In genomic region chr3:107217161-107217560, GRCh38 we compare ENCODE assay signal across 15 cellular contexts.
DNase-seq lines count a peak whose midpoint lies in the region; ATAC-seq and TF ChIP-seq lines count a peak whose summit lies in the region.
"Had no signal": no experiment of that assay in that cellular context is flagged by ENCODE, and none has a peak within 500 bp of the region (broad histone marks: within the 10 kb centered on the region; RNA-seq: fewer than 3 reads in every experiment).

No MANE protein-coding gene starts in this region.

- H3F3A ChIP-seq in MM.1S (ENCODE audit: insufficient read depth, low read length): no peaks in the 10 kb centered on the region

- H2AFZ ChIP-seq in MM.1S (ENCODE audit: low read length): no peak overlapping the region

- no peak overlapping the region for H3K9ac ChIP-seq in MM.1S (ENCODE audit: low read length)

- TF ChIP-seq CTCF in brain microvascular endothelial cell (IDR thresholded peaks at IDR 0.05; ENCODE audit: low read depth, low read length, missing control alignments): no peak
- TF ChIP-seq CTCF in MM.1S (IDR thresholded peaks at IDR 0.05; ENCODE audit: low read length): no peak

- H3K4me1 ChIP-seq in MM.1S (ENCODE audit: low read length): no peaks in the 10 kb centered on the region

- no peaks in the 10 kb centered on the region for H3K9me2 ChIP-seq in MM.1S (replicated peaks; ENCODE audit: insufficient read depth, low read length)

- no peaks in the 10 kb centered on the region for H3K9me3 ChIP-seq in MM.1S (replicated peaks; ENCODE audit: insufficient read depth, low read length)

- H3K27me3 ChIP-seq in brain microvascular endothelial cell (replicated peaks) (no peaks in the 10 kb centered on the region), layer of hippocampus (ENCODE audit: control insufficient read depth, insufficient read depth, low read length) (no peaks in the 10 kb centered on the region), MM.1S (replicated peaks; ENCODE audit: insufficient read depth, low read length) (no peaks in the 10 kb centered on the region)

- H3K36me3 ChIP-seq in brain microvascular endothelial cell (replicated peaks): no peaks in the 10 kb centered on the region
- no peaks in the 10 kb centered on the region for H3K36me3 ChIP-seq in MM.1S (replicated peaks; ENCODE audit: insufficient read depth, low read length)

- DNase-seq in AG08396 (ENCODE audit: low spot score) (peak; percentile 15), brain microvascular endothelial cell (peak; percentile 93), posterior cingulate gyrus (no peak), MM.1S (no peak), OCI-M2 (lab: John Stamatoyannopoulos, UW; ENCODE audit: unreplicated experiment) (no peak)
- DNase-seq: activated CD4-positive, alpha-beta memory T cell treated with anti-CD3 and anti-CD28 coated beads, Interleukin-2, amount 10 ng/mL, durations not matched to agents 7 days and 5 days; activated naive CD4-positive, alpha-beta T cell treated with anti-CD3 and anti-CD28 coated beads, Interleukin-2, amount 10 ng/mL, durations not matched to agents 7 days and 5 days; effector CD4-positive, alpha-beta T cell; NCI-H526 treated with DMSO at 0.1 percent for 48 hours; stimulated activated CD4-positive, alpha-beta T cell treated with anti-CD3 and anti-CD28 coated beads, Interleukin-2, amount 100 ng/mL, for 24 hours; T-cell had no signal

- ATAC-seq in GM21526 (IDR thresholded peaks at IDR 0.05; ENCODE audit: low FRiP score, unreplicated experiment): no peak
- ATAC-seq: natural killer cell treated with Interleukin-12 subunit alpha and Interleukin-12 subunit beta and Interleukin-15 and Interleukin-18, amount 100 ng/mL, for 72 hours; T-cell had no signal

- H4K20me1 ChIP-seq in MM.1S (ENCODE audit: insufficient read depth, low read length): no peaks in the 10 kb centered on the region

- H3K4me3 ChIP-seq in brain microvascular endothelial cell (ENCODE audit: low read depth, low read length) (peak overlapping the region; percentile 13), MM.1S (ENCODE audit: low read length) (no peak overlapping the region)

- no peak overlapping the region for H3K4me2 ChIP-seq in MM.1S (ENCODE audit: low read depth, low read length)

- TF ChIP-seq RAD21 in Ishikawa (IDR thresholded peaks at IDR 0.05; ENCODE audit: low read depth): no peak

- peak; percentile 67; the same call in 1 of the 2 replicates for TF ChIP-seq EP300 in Ishikawa (IDR thresholded peaks at IDR 0.05; ENCODE audit: borderline replicate concordance)

- peak overlapping the region; percentile 98 for H3K27ac ChIP-seq in brain microvascular endothelial cell
- H3K27ac ChIP-seq in layer of hippocampus (ENCODE audit: low read depth, low read length): peak overlapping the region; percentile 24
- no peak overlapping the region for H3K27ac ChIP-seq in MM.1S (ENCODE audit: low read length)

- intact Hi-C loops in posterior cingulate gyrus (cut with DNase I): no loop called here

- in situ Hi-C loops in brain microvascular endothelial cell (cut with HindIII; ENCODE audit: low pct_ligation_motif_present, low sequenced_read_pairs): no loop called here

- H3K79me2 ChIP-seq in MM.1S (ENCODE audit: low read length): no peaks in the 10 kb centered on the region

TF ChIP-seq in Ishikawa, 13 proteins besides CTCF, POLR2A, EP300 and RAD21:
- TF ChIP-seq TEAD4 (IDR thresholded peaks at IDR 0.05): peak; percentile 79
- TF ChIP-seq CREB1 (IDR thresholded peaks at IDR 0.05; ENCODE audit: low read depth): no peak
- TF ChIP-seq MAX (IDR thresholded peaks at IDR 0.05): no peak
- 0 out of 2 replicates have a peak, but pooled peaks have one; percentile 22 for TF ChIP-seq TCF12 (IDR thresholded peaks at IDR 0.05; ENCODE audit: low read depth)
- no peak for TF ChIP-seq YY1 (IDR thresholded peaks at IDR 0.05; ENCODE audit: low read depth)
- peak; percentile 80 for TF ChIP-seq CEBPB (IDR thresholded peaks at IDR 0.05)
- peak; percentile 23; the same call in 1 of the 2 replicates for TF ChIP-seq FOXM1 (IDR thresholded peaks at IDR 0.05; ENCODE audit: borderline replicate concordance, low read depth)

Comparison
In these comparisons a context has a peak if more than half of its experiments do, and no peak if none do; other contexts are left out.
1. DNase-seq: peak in AG08396 (single experiment) and brain microvascular endothelial cell (single experiment); none in posterior cingulate gyrus (0 of 10), MM.1S (single experiment) and OCI-M2 (single experiment).